ENCODE assay signal across 24 cellular contexts in genomic region chr2:236335696-236336574, GRCh38.
"Had no signal": no experiment of that assay in that cellular context is flagged by ENCODE, and none has a peak within 500 bp of the region (broad histone marks: within the 10 kb centered on the region; RNA-seq: fewer than 3 reads in every experiment).

No MANE protein-coding gene starts in this region.

- FAIRE-seq: RCC 7860 had no signal

- H3K9me3 ChIP-seq: MG63 had no signal

- ATAC-seq: activated T-helper 17 cell treated with anti-CD3 and anti-CD28 coated beads, Interleukin-2, amount 50 U/mL, for 72 hours; PC-3; T-helper 17 cell; WTC11 had no signal

- DNase-seq: activated CD4-positive, alpha-beta T cell treated with anti-CD3 and anti-CD28 coated beads, Interleukin-2, amount 10 ng/mL, durations not matched to agents 24 days and 14 days; activated CD4-positive, alpha-beta T cell treated with anti-CD3 and anti-CD28 coated beads, Interleukin-2, amount 50 U/mL, for 48 hours; activated CD4-positive, CD25-positive, alpha-beta regulatory T cell treated with anti-CD3 and anti-CD28 coated beads, Interleukin-2, amount 50 U/mL, for 72 hours; activated gamma-delta T cell; activated naive CD4-positive, alpha-beta T cell treated with anti-CD3 and anti-CD28 coated beads for 36 hours; activated T-cell treated with anti-CD3 and anti-CD28 coated beads for 4 hours; activated T-cell treated with anti-CD3 and anti-CD28 coated beads, Interleukin-2, amount 50 U/mL, for 48 hours; amygdala; brain microvascular endothelial cell; MG63; MV-4-11; NCI-H1092 treated with DMSO at 0.1 percent for 48 hours; NCI-H1436 treated with DMSO at 0.1 percent for 48 hours; NCI-H187; NCI-H2081; NCI-H510A treated with DMSO at 0.1 percent for 48 hours; NCI-H69; PC-3; SHP77 treated with DMSO at 0.1 percent for 48 hours; T-helper 17 cell; T-helper 9 cell had no signal

- H3K27me3 ChIP-seq: brain microvascular endothelial cell, MG63 had no signal

- H3K4me3 ChIP-seq: MG63 had no signal

- H3K27ac ChIP-seq: brain microvascular endothelial cell had no signal

- H3K36me3 ChIP-seq: brain microvascular endothelial cell, MG63 had no signal
